Comparison of ENCODE assay signal across 1 cellular context in the genomic region with DNA sequence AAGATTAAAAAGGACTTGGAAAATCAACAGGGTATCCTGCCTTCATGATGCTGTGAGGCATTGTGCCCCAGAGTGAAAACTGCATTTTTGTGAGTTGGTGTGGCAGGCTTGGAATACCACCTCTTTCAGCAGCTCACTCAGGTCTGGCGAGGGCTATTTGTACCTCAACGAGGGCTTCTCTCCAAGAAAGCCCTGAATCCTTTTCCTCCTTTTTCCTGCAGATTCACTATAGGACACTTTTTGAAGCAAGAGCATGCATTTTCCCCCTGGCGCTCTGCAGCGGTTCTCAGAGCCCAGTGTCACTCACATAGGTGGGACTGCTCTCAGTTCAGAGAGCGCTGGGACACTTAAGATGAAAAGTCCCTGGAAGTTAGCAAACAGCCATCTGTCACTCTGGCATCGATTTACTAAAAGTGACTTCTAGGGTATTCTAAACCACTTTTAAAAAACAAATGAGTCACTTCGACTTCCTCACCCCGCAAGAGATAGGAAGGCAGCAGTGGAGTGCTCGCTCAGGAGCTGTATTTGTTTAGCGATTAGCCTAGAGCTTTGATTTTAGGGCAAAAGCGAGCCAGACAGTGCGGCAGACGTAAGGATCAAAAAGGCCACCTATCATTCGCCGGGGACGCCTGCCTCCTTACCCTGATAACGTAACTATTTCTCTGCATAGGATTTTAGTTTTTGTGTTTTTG.
TF ChIP-seq lines count a peak whose summit lies in the region.

No MANE protein-coding gene starts in this region.

TF ChIP-seq in SK-N-SH, 30 proteins besides CTCF, POLR2A, EP300 and RAD21 (continued from another document):
- TF ChIP-seq, protein P1, sequence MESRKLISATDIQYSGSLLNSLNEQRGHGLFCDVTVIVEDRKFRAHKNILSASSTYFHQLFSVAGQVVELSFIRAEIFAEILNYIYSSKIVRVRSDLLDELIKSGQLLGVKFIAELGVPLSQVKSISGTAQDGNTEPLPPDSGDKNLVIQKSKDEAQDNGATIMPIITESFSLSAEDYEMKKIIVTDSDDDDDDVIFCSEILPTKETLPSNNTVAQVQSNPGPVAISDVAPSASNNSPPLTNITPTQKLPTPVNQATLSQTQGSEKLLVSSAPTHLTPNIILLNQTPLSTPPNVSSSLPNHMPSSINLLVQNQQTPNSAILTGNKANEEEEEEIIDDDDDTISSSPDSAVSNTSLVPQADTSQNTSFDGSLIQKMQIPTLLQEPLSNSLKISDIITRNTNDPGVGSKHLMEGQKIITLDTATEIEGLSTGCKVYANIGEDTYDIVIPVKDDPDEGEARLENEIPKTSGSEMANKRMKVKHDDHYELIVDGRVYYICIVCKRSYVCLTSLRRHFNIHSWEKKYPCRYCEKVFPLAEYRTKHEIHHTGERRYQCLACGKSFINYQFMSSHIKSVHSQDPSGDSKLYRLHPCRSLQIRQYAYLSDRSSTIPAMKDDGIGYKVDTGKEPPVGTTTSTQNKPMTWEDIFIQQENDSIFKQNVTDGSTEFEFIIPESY (IDR thresholded peaks at IDR 0.05; ENCODE audit: borderline replicate concordance, low read depth): no peak
- no peak for TF ChIP-seq RCOR1 (IDR thresholded peaks at IDR 0.05; ENCODE audit: low read length)
- no peak for TF ChIP-seq MXI1 (IDR thresholded peaks at IDR 0.05; ENCODE audit: low read depth, low read length)
- no peak for TF ChIP-seq SMC3 (IDR thresholded peaks at IDR 0.05; ENCODE audit: low read depth, low read length)
- TF ChIP-seq TEAD4 (IDR thresholded peaks at IDR 0.05; ENCODE audit: borderline replicate concordance, insufficient read depth): no peak
TF ChIP-seq in SK-N-SH: peak in this region for 0.
